In genomic region chr1:226813671-226814591, GRCh38 we compare ENCODE assay signal across 11 cellular contexts. TPM values are rescaled to one million over a fixed set of nuclear protein-coding genes. Genes with fewer than 3 reads are reported as not detected.
DNase-seq lines count a peak whose midpoint lies in the region; TF ChIP-seq lines count a peak whose summit lies in the region.
"Had no signal": no experiment of that assay in that cellular context is flagged by ENCODE, and none has a peak within 500 bp of the region (broad histone marks: within the 10 kb centered on the region; RNA-seq: fewer than 3 reads in every experiment).

No MANE protein-coding gene starts in this region.

- intact Hi-C loops in breast epithelium (cut with DNase I; ENCODE audit: low total_unique reads), result no loop called here

- H3K9me2 ChIP-seq in Loucy (replicated peaks; ENCODE audit: low read depth, low read length), result no peaks in the 10 kb centered on the region

- peak overlapping the region; percentile 88 to 89 for H3K27ac ChIP-seq in breast epithelium
- H3K27ac ChIP-seq in mesenchymal stem cell (ENCODE audit: low read length, poor library complexity, severe bottlenecking), result peak overlapping the region; percentile 2
- peak overlapping the region; percentile 23 for H3K27ac ChIP-seq in substantia nigra (ENCODE audit: low read depth, low read length, poor library complexity, severe bottlenecking)

- H4K8ac ChIP-seq in mesenchymal stem cell (ENCODE audit: low read length), result no peak overlapping the region

- H3F3A ChIP-seq in Loucy (ENCODE audit: low read depth), result no peaks in the 10 kb centered on the region

- H2AK5ac ChIP-seq in mesenchymal stem cell (ENCODE audit: low read length, severe bottlenecking), result no peak overlapping the region

- H3K79me1 ChIP-seq in mesenchymal stem cell (replicated peaks; ENCODE audit: low read length, poor library complexity, severe bottlenecking), result no peaks in the 10 kb centered on the region

- 0 out of 2 replicates have a peak overlapping the region, but pooled peaks have one; percentile 33 for H2AFZ ChIP-seq in Loucy (ENCODE audit: low read length)
- H2AFZ ChIP-seq in mesenchymal stem cell (ENCODE audit: low read depth, low read length), result no peak overlapping the region

- H3K4me1 ChIP-seq in Loucy (ENCODE audit: insufficient read depth, low read length, poor library complexity, severe bottlenecking) (no peaks in the 10 kb centered on the region), breast epithelium (peaks cover 10 to 14% of the 10 kb centered on the region in 2 donors), mesenchymal stem cell (ENCODE audit: control insufficient read depth, insufficient read depth, low read depth, low read length) (peaks cover 20% of the 10 kb centered on the region)

- H2BK5ac ChIP-seq in mesenchymal stem cell (ENCODE audit: low read depth, low read length, poor library complexity, severe bottlenecking), result no peak overlapping the region

- H3K27me3 ChIP-seq in Loucy (ENCODE audit: insufficient read depth, low read length, poor library complexity, severe bottlenecking), result no peaks in the 10 kb centered on the region
- no peaks in the 10 kb centered on the region for H3K27me3 ChIP-seq in breast epithelium
- peaks cover 0 to 8% of the 10 kb centered on the region in 2 experiments for H3K27me3 ChIP-seq in mesenchymal stem cell (ENCODE audit: control insufficient read depth in 1 of 2, insufficient read depth in 1 of 2, low read length in 2 of 2)
- H3K27me3 ChIP-seq: adrenal gland had no signal

- DNase-seq in breast epithelium (ENCODE audit: low spot score in 2 of 2) (no peak), mesenchymal stem cell (no peak), substantia nigra (lab: John Stamatoyannopoulos, UW) (no peak), SKM-1 treated with dmso at 0.1 percent for 144 hours (lab: John Stamatoyannopoulos, UW; ENCODE audit: unreplicated experiment) (no peak), D341Med (ENCODE audit: low spot score) (no peak), NCI-H2227 treated with DMSO at 0.1 percent for 48 hours (lab: John Stamatoyannopoulos, UW) (no peak), NCI-H128 (lab: John Stamatoyannopoulos, UW; ENCODE audit: unreplicated experiment) (no peak)
- DNase-seq: KG1, NCI-H1694 had no signal

- no peak for TF ChIP-seq POLR2A in breast epithelium (IDR thresholded peaks at IDR 0.05)

- H3K4ac ChIP-seq in mesenchymal stem cell (ENCODE audit: low read depth in 1 of 2, low read length in 2 of 2), result no peak overlapping the region

- no peak overlapping the region for H3K4me3 ChIP-seq in Loucy (ENCODE audit: low read length, poor library complexity, severe bottlenecking)
- H3K4me3 ChIP-seq in breast epithelium, result no peak overlapping the region
- H3K4me3 ChIP-seq in mesenchymal stem cell (ENCODE audit: insufficient read depth in 1 of 2, low read depth in 1 of 2, low read length in 2 of 2), result no peak overlapping the region
- H3K4me3 ChIP-seq: adrenal gland had no signal

- no peak overlapping the region for H3K18ac ChIP-seq in mesenchymal stem cell (ENCODE audit: low read depth in 1 of 2, low read length in 2 of 2)

- no peak overlapping the region for H4K91ac ChIP-seq in mesenchymal stem cell (ENCODE audit: low read length)

- TF ChIP-seq CTCF in Loucy (conservative IDR thresholded peaks at IDR 0.05; ENCODE audit: low read length) (no peak), breast epithelium (IDR thresholded peaks at IDR 0.05) (no peak)

- H3K23ac ChIP-seq in mesenchymal stem cell (ENCODE audit: low read length in 2 of 2), result no peak overlapping the region

- no peak overlapping the region for H3K14ac ChIP-seq in mesenchymal stem cell (ENCODE audit: low read length in 2 of 2)

- H3K36me3 ChIP-seq in Loucy (ENCODE audit: insufficient read depth, low read length), result no peaks in the 10 kb centered on the region
- no peaks in the 10 kb centered on the region for H3K36me3 ChIP-seq in breast epithelium
- no peaks in the 10 kb centered on the region for H3K36me3 ChIP-seq in mesenchymal stem cell (ENCODE audit: control insufficient read depth in 1 of 2, insufficient read depth in 2 of 2, low read depth in 1 of 2, low read length in 2 of 2)
- H3K36me3 ChIP-seq: adrenal gland had no signal

- no peak overlapping the region for H2BK12ac ChIP-seq in mesenchymal stem cell (ENCODE audit: low read length in 2 of 2)

- H3K79me2 ChIP-seq in Loucy (ENCODE audit: insufficient read depth, low read length), result no peaks in the 10 kb centered on the region

- H3K4me2 ChIP-seq in Loucy (ENCODE audit: low read depth, low read length, poor library complexity, severe bottlenecking), result no peak overlapping the region
- no peak overlapping the region for H3K4me2 ChIP-seq in mesenchymal stem cell (ENCODE audit: low read length, poor library complexity, severe bottlenecking)

- H2BK120ac ChIP-seq in mesenchymal stem cell (ENCODE audit: low read depth, low read length), result no peak overlapping the region

- H2BK15ac ChIP-seq in mesenchymal stem cell (ENCODE audit: low read depth, poor library complexity, severe bottlenecking), result no peak overlapping the region

- no peak overlapping the region for H3K9ac ChIP-seq in Loucy (ENCODE audit: low read depth, low read length, poor library complexity, severe bottlenecking)
- H3K9ac ChIP-seq in mesenchymal stem cell (ENCODE audit: low read length), result peak overlapping the region; percentile 87

- 94% methylated on average over 7 of the region's 7 CpGs for WGBS in mesenchymal stem cell

- no peaks in the 10 kb centered on the region for H3K9me3 ChIP-seq in Loucy (ENCODE audit: insufficient read depth, low read depth, low read length)
- H3K9me3 ChIP-seq in breast epithelium, result no peaks in the 10 kb centered on the region
- no peaks in the 10 kb centered on the region for H3K9me3 ChIP-seq in mesenchymal stem cell (ENCODE audit: control insufficient read depth, low read length)
- H3K9me3 ChIP-seq: adrenal gland had no signal

- H4K20me1 ChIP-seq in Loucy (ENCODE audit: insufficient read depth, low read length, poor library complexity, severe bottlenecking), result no peaks in the 10 kb centered on the region

RNA-seq across cellular contexts. Expression of gene PSEN2, which starts 56.5 kb away (rescaled TPM):
- total RNA-seq in breast epithelium, result 10 to 100 TPM; 27.8 to 31.9 (median 27.9) TPM
- polyA plus RNA-seq in mesenchymal stem cell (2013, experiment 1 of 2), result 10.1 TPM
- polyA plus RNA-seq in mesenchymal stem cell (2013, experiment 2 of 2), result 10.1 TPM

Comparison
In these comparisons a context has a peak if more than half of its experiments do, and no peak if none do; other contexts are left out.
1. H3K27ac ChIP-seq: peak in every context shown above with its lines; median percentile 88 in breast epithelium; 23 in substantia nigra; 2 in mesenchymal stem cell.